Comparison of ENCODE assay signal across 3 cellular contexts in the genomic region with DNA sequence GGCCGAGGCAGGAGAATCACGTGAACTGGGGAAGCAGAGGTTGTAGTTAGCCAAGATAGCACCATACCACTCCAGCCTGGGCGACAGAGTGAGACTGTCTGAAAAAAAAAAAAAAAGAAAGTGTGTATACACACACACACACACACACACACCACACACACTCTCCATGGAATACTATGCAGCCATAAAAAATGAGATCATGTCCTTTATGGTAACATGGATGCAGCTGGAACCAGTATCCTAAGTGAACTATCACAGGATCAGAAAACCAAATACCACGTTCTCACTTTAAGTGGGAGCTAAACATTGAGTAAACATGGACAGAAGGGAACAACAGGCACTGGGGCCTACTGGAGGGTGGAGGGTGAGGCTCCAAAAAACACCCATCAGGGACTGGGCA.
TF ChIP-seq lines count a peak whose summit lies in the region.

No MANE protein-coding gene starts in this region.

TF ChIP-seq in HCT116, 20 proteins besides CTCF, POLR2A, EP300 and RAD21:
- TF ChIP-seq, protein P1, sequence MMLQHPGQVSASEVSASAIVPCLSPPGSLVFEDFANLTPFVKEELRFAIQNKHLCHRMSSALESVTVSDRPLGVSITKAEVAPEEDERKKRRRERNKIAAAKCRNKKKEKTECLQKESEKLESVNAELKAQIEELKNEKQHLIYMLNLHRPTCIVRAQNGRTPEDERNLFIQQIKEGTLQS (IDR thresholded peaks at IDR 0.05): no peak
- no peak for TF ChIP-seq SP1 (IDR thresholded peaks at IDR 0.05; ENCODE audit: low read depth)
- no peak for TF ChIP-seq POLR2AphosphoS5 (IDR thresholded peaks at IDR 0.05; ENCODE audit: low read depth, low read length)
- TF ChIP-seq SRF (IDR thresholded peaks at IDR 0.05; ENCODE audit: low read depth): no peak
- TF ChIP-seq EZH2 (IDR thresholded peaks at IDR 0.05): no peak
- TF ChIP-seq YY1 (IDR thresholded peaks at IDR 0.05; ENCODE audit: extremely low read depth, insufficient replicate concordance, low read depth, low read length): no peak
- TF ChIP-seq ZNF274 (IDR thresholded peaks at IDR 0.05; ENCODE audit: low read depth, low read length): no peak

TF ChIP-seq in PFSK-1, 5 proteins besides CTCF, POLR2A, EP300 and RAD21:
- TF ChIP-seq FOXP2 (optimal IDR thresholded peaks at IDR 0.05; ENCODE audit: borderline replicate concordance, extremely low read depth, extremely low read length, insufficient read depth) (no peak), SIN3A (IDR thresholded peaks at IDR 0.05; ENCODE audit: borderline replicate concordance, insufficient read depth, low read length) (no peak), TAF1 (IDR thresholded peaks at IDR 0.05; ENCODE audit: borderline replicate concordance, insufficient read depth, low read length) (no peak), REST (IDR thresholded peaks at IDR 0.05; ENCODE audit: insufficient read depth in 1 of 2, low read depth in 2 of 2, low read length in 2 of 2) (no peak), POLR2AphosphoS5 (IDR thresholded peaks at IDR 0.05; ENCODE audit: low read depth, low read length) (peak; percentile 40; the same call in 1 of the 2 replicates)

TF ChIP-seq in SK-N-SH, 30 proteins besides CTCF, POLR2A, EP300 and RAD21:
- TF ChIP-seq ELF1 (IDR thresholded peaks at IDR 0.05) (no peak), ZBTB33 (IDR thresholded peaks at IDR 0.05; ENCODE audit: borderline replicate concordance, low read depth) (no peak), SMC3 (IDR thresholded peaks at IDR 0.05; ENCODE audit: low read depth, low read length) (no peak), NRF1 (IDR thresholded peaks at IDR 0.05; ENCODE audit: low read depth, low read length) (no peak), FOXM1 (IDR thresholded peaks at IDR 0.05; ENCODE audit: low read depth) (no peak)
